In the genomic region with DNA sequence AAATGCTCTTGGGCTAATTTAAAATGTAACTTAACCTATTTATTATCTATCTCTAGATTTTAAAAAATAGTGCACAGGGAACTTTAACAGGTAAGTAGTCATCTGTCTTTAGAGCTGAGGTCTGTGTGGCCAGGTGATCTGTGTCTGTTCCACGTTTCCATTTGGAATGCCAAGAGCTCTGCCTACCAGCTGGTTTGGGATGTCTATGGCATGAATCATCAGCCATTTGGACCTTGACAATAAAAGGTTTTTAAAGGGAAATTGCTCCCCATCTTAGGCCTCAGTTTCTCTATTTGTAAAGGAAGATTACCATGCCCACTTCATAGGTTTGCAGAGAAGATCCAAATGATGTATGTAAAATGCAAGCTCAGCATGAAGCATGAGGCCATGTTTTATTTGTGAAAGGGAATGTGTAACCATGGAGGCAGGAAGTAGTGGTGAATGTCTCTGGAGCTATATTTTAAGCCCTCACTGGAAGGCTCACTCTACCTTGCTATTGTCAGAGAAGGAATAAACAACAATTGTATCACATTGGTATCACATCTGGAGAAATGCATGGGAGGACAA, we compare ENCODE assay signal across 18 cellular contexts.
"Had no signal": no experiment of that assay in that cellular context is flagged by ENCODE, and none has a peak within 500 bp of the region (broad histone marks: within the 10 kb centered on the region; RNA-seq: fewer than 3 reads in every experiment).

No MANE protein-coding gene starts in this region.

- H3K4me3 ChIP-seq: breast epithelium, mucosa of descending colon, pancreas, tibial artery, uterus had no signal

- H3K9me3 ChIP-seq: breast epithelium, mucosa of descending colon, pancreas, tibial artery, uterus had no signal

- ATAC-seq: activated naive CD8-positive, alpha-beta T cell treated with anti-CD3 and anti-CD28 coated beads, Interleukin-2, amount 50 U/mL, for 24 hours; activated T-helper 17 cell treated with anti-CD3 and anti-CD28 coated beads, Interleukin-2, amount 50 U/mL, for 72 hours; effector memory CD8-positive, alpha-beta T cell; mucosa of descending colon; naive thymus-derived CD4-positive, alpha-beta T cell; pancreas; stimulated activated memory B cell treated with anti-CD40 and anti-IgM and Interleukin-4, amounts not matched to agents 10 μg/mL and 1 μg/mL and 100 μg/mL, for 72 hours had no signal

- FAIRE-seq: frontal cortex, pancreas had no signal

- H3K27ac ChIP-seq: breast epithelium, pancreas, tibial artery, uterus had no signal

- DNase-seq: activated CD4-positive, alpha-beta T cell treated with anti-CD3 and anti-CD28 coated beads, Interleukin-2, amount 50 U/mL, for 4 hours; activated CD4-positive, CD25-positive, alpha-beta regulatory T cell treated with anti-CD3 and anti-CD28 coated beads, Interleukin-2, amount 50 U/mL, for 72 hours; activated naive CD4-positive, alpha-beta T cell treated with Interleukin-2 at 50 U/mL for 16 hours; activated naive CD8-positive, alpha-beta T cell treated with anti-CD3 and anti-CD28 coated beads, Interleukin-2, amount 50 U/mL, for 24 hours; aorta; effector memory CD8-positive, alpha-beta T cell; head of caudate nucleus; mucosa of descending colon; naive thymus-derived CD4-positive, alpha-beta T cell; pancreas; stimulated activated CD4-positive, alpha-beta T cell treated with anti-CD3 and anti-CD28 coated beads, Interleukin-2, amount 100 ng/mL, for 48 hours; T-helper 9 cell; tibial artery; uterus had no signal

- H3K27me3 ChIP-seq: breast epithelium, pancreas, tibial artery, uterus had no signal

- H3K4me1 ChIP-seq: breast epithelium, pancreas, tibial artery, uterus had no signal

- H3K36me3 ChIP-seq: breast epithelium, pancreas, tibial artery, uterus had no signal
